ENCODE assay signal across 16 cellular contexts in the genomic region with DNA sequence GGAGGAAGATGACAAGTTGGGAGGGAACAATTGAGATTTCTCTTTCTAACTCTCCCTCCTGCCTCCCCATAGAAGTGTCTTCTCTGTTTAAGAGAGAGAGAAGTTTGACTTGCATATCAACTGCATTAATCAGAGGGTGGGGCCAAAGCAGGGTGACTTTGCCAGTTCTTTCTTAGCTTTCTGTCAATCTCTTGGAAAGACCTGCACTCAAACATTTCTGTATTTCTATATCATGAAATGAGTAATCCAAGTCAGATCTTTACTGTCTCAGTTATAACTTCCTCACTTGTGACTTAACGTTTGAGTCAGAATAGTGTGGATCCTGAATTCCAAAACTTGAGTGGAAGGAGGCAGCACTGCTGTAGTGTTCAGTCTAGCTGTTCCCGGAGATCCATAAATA.
DNase-seq lines count a peak whose midpoint lies in the region; TF ChIP-seq lines count a peak whose summit lies in the region.
"Had no signal": no experiment of that assay in that cellular context is flagged by ENCODE, and none has a peak within 500 bp of the region (broad histone marks: within the 10 kb centered on the region; RNA-seq: fewer than 3 reads in every experiment).

No MANE protein-coding gene starts in this region.

- DNase-seq in AG20443 (ENCODE audit: low spot score) (peak; percentile 42), NCI-H226 (peak; percentile 55), brain microvascular endothelial cell (peak; percentile 84), kidney tubule cell (ENCODE audit: low spot score) (peak; percentile 64), prostate gland (ENCODE audit: low spot score) (no peak), cortex of kidney (lab: John Stamatoyannopoulos, UW) (no peak), DMS 273 treated with DMSO at 0.1 percent for 48 hours (lab: John Stamatoyannopoulos, UW) (no peak), NCI-H1105 (lab: John Stamatoyannopoulos, UW) (no peak)
- DNase-seq: activated T-cell treated with anti-CD3 and anti-CD28 coated beads, Interleukin-2, amount 50 U/mL, for 72 hours; aorta; endodermal cell; GDM1; NCI-H1930; stimulated activated CD4-positive, alpha-beta T cell treated with anti-CD3 and anti-CD28 coated beads, Interleukin-1b, Interleukin-23, amount 100 ng/mL, for 48 hours had no signal

- 63% methylated on average over 2 of the region's 2 CpGs for WGBS in prostate gland

- no peak for TF ChIP-seq CTCF in brain microvascular endothelial cell (IDR thresholded peaks at IDR 0.05; ENCODE audit: low read depth, low read length, missing control alignments)
- no peak for TF ChIP-seq CTCF in prostate gland (IDR thresholded peaks at IDR 0.05)

- in situ Hi-C loops in brain microvascular endothelial cell (cut with HindIII; ENCODE audit: low pct_ligation_motif_present, low sequenced_read_pairs) = no loop called here

- H3K27ac ChIP-seq in brain microvascular endothelial cell (peak overlapping the region; percentile 87), prostate gland (no peak overlapping the region)
- H3K27ac ChIP-seq: BLaER1, SK-N-MC had no signal

- H3K36me3 ChIP-seq in brain microvascular endothelial cell (replicated peaks) (no peaks in the 10 kb centered on the region), prostate gland (no peaks in the 10 kb centered on the region)
- H3K36me3 ChIP-seq: BLaER1 had no signal

- H3K4me3 ChIP-seq in brain microvascular endothelial cell (ENCODE audit: low read depth, low read length) = no peak overlapping the region
- H3K4me3 ChIP-seq in prostate gland = no peak overlapping the region
- H3K4me3 ChIP-seq: BLaER1, SK-N-MC had no signal

- H3K27me3 ChIP-seq in brain microvascular endothelial cell (replicated peaks) (no peaks in the 10 kb centered on the region), prostate gland (replicated peaks; ENCODE audit: insufficient read depth) (no peaks in the 10 kb centered on the region)
- H3K27me3 ChIP-seq: BLaER1 had no signal

- no peak for TF ChIP-seq POLR2A in prostate gland (IDR thresholded peaks at IDR 0.05)

- intact Hi-C loops in prostate gland (cut with DNase I) = no loop called here

- H3K4me1 ChIP-seq in prostate gland (replicated peaks) = no peaks in the 10 kb centered on the region
- H3K4me1 ChIP-seq: BLaER1 had no signal

- H3K9me3 ChIP-seq in prostate gland = no peaks in the 10 kb centered on the region
- H3K9me3 ChIP-seq: BLaER1 had no signal

Comparison
In these comparisons a context has a peak if more than half of its experiments do, and no peak if none do; other contexts are left out.
1. DNase-seq: peak in AG20443 (single experiment), NCI-H226 (single experiment), brain microvascular endothelial cell (single experiment) and kidney tubule cell (single experiment); none in prostate gland (single experiment), cortex of kidney (single experiment), DMS 273 treated with DMSO at 0.1 percent for 48 hours (single experiment) and NCI-H1105 (single experiment).